Comparison of ENCODE assay signal across 12 cellular contexts in genomic region chr15:89898146-89898545, GRCh38. TPM values are rescaled to one million over a fixed set of nuclear protein-coding genes. Genes with fewer than 3 reads are reported as not detected.
"Had no signal": no experiment of that assay in that cellular context is flagged by ENCODE, and none has a peak within 500 bp of the region (broad histone marks: within the 10 kb centered on the region; RNA-seq: fewer than 3 reads in every experiment).

No MANE protein-coding gene starts in this region.

- H3K36me3 Mint-ChIP-seq: activated naive CD4-positive, alpha-beta T cell treated with anti-CD3 and anti-CD28 coated beads, Interleukin-2, amount 10 ng/mL, durations not matched to agents 7 days and 5 days had no signal

- ATAC-seq: heart right ventricle had no signal

- H3K27me3 ChIP-seq: cardiac muscle cell, heart right ventricle, thyroid gland had no signal

- H3K4me3 ChIP-seq: cardiac muscle cell, heart right ventricle, mucosa of descending colon, prostate gland, thyroid gland had no signal

- H3K9me3 Mint-ChIP-seq: activated CD4-positive, alpha-beta memory T cell treated with anti-CD3 and anti-CD28 coated beads, Interleukin-2, amount 10 ng/mL, durations not matched to agents 7 days and 5 days; activated naive CD4-positive, alpha-beta T cell treated with anti-CD3 and anti-CD28 coated beads, Interleukin-2, amount 10 ng/mL, durations not matched to agents 7 days and 5 days; activated T-cell treated with anti-CD3 and anti-CD28 coated beads, Interleukin-2, amount 50 U/mL, for 72 hours; stimulated activated naive CD8-positive, alpha-beta T cell treated with anti-CD3 and anti-CD28 coated beads, Interleukin-15, Interleukin-2, amounts not matched to agents 100 ng/mL and 50 ng/mL, for 24 hours had no signal

- DNase-seq: heart right ventricle had no signal

- H3K9me3 ChIP-seq: heart right ventricle, mucosa of descending colon, prostate gland, thyroid gland had no signal

- FAIRE-seq: endometrium, keratinocyte had no signal

- H3K27me3 Mint-ChIP-seq: activated CD4-positive, alpha-beta memory T cell treated with anti-CD3 and anti-CD28 coated beads, Interleukin-2, amount 10 ng/mL, durations not matched to agents 7 days and 5 days; stimulated activated naive CD8-positive, alpha-beta T cell treated with anti-CD3 and anti-CD28 coated beads, Interleukin-15, Interleukin-2, amounts not matched to agents 100 ng/mL and 50 ng/mL, for 24 hours had no signal

- H3K27ac Mint-ChIP-seq: activated CD4-positive, alpha-beta memory T cell treated with anti-CD3 and anti-CD28 coated beads, Interleukin-2, amount 10 ng/mL, durations not matched to agents 7 days and 5 days; activated naive CD4-positive, alpha-beta T cell treated with anti-CD3 and anti-CD28 coated beads, Interleukin-2, amount 10 ng/mL, durations not matched to agents 7 days and 5 days; stimulated activated naive CD8-positive, alpha-beta T cell treated with anti-CD3 and anti-CD28 coated beads, Interleukin-15, Interleukin-2, amounts not matched to agents 100 ng/mL and 50 ng/mL, for 24 hours had no signal

- H3K27ac ChIP-seq: cardiac muscle cell, heart right ventricle, prostate gland, thyroid gland had no signal

- H3K4me3 Mint-ChIP-seq: activated CD4-positive, alpha-beta memory T cell treated with anti-CD3 and anti-CD28 coated beads, Interleukin-2, amount 10 ng/mL, durations not matched to agents 7 days and 5 days; activated naive CD4-positive, alpha-beta T cell treated with anti-CD3 and anti-CD28 coated beads, Interleukin-2, amount 10 ng/mL, durations not matched to agents 7 days and 5 days; activated T-cell treated with anti-CD3 and anti-CD28 coated beads, Interleukin-2, amount 50 U/mL, for 72 hours; stimulated activated naive CD8-positive, alpha-beta T cell treated with anti-CD3 and anti-CD28 coated beads, Interleukin-15, Interleukin-2, amounts not matched to agents 100 ng/mL and 50 ng/mL, for 24 hours had no signal

- H3K4me1 ChIP-seq: prostate gland had no signal

RNA-seq across cellular contexts. Expression of gene ARPIN, which starts 14.6 kb away (rescaled TPM):
- total RNA-seq: activated CD4-positive, alpha-beta memory T cell treated with anti-CD3 and anti-CD28 coated beads, Interleukin-2, amount 10 ng/mL, durations not matched to agents 7 days and 5 days; activated T-cell treated with anti-CD3 and anti-CD28 coated beads, Interleukin-2, amount 50 U/mL, for 72 hours; T-helper 1 cell treated with Interleukin-12 subunit alpha and Interleukin-12 subunit beta and Interleukin-4 antibody, amounts not matched to agents 30 ng/mL and 1 ng/mL, for 36 hours had no signal
